25 cellular contexts compared by ENCODE assay signal in the genomic region with DNA sequence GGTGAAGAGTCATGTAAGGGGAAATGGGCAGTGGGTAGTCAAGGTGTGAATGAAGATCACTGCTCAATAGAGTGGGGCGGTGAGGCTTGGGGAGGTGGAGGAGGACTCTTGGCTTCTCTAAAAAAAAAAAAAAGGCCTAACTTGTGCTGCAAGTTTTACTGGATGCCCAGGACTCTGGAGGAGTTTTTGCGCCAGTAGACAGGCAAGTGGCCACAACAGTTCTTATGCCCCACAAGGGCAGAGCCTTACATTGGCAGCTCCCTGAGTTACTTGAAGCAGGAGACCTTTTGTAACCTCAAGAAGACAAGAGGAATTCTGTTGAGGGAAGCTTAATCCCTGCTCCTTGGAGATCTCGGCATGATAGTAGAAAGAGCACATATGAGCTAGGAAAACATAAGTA. TPM values are rescaled to one million over a fixed set of nuclear protein-coding genes. Genes with fewer than 3 reads are reported as not detected.
DNase-seq lines count a peak whose midpoint lies in the region; ATAC-seq, FAIRE-seq and TF ChIP-seq lines count a peak whose summit lies in the region.
"Had no signal": no experiment of that assay in that cellular context is flagged by ENCODE, and none has a peak within 500 bp of the region (broad histone marks: within the 10 kb centered on the region; RNA-seq: fewer than 3 reads in every experiment).

No MANE protein-coding gene starts in this region.

- TF ChIP-seq EP300 in stomach (IDR thresholded peaks at IDR 0.05) (no peak), HepG2 (IDR thresholded peaks at IDR 0.05; ENCODE audit: low read depth in 2 of 2, low read length in 2 of 2) (no peak), HepG2 (CRISPR knock-in tag; IDR thresholded peaks at IDR 0.05; ENCODE audit: borderline replicate concordance) (no peak)

- ATAC-seq in left lung (peak; percentile 51), HepG2 (no peak)
- no peak for ATAC-seq in effector memory CD8-positive, alpha-beta T cell (replicated peaks)
- ATAC-seq: A549, GM12878, GM23338, HCT116 had no signal

- no peaks in the 10 kb centered on the region for H3K79me2 ChIP-seq in HepG2 (ENCODE audit: insufficient read depth, low read length)

- TF ChIP-seq RAD21 in HepG2 (CRISPR knock-in tag; IDR thresholded peaks at IDR 0.05), result no peak

- H3K27ac ChIP-seq in left lung, result no peak overlapping the region
- H3K27ac ChIP-seq in stomach, result peak overlapping the region; percentile 47 to 77 (median 67)
- H3K27ac ChIP-seq in HepG2 (ENCODE audit: extremely low read length, insufficient read depth, low read length), result no peak overlapping the region
- H3K27ac ChIP-seq: A549; BLaER1 treated with 17β-estradiol and CSF1 and Interleukin-3, amounts not matched to agents 10 nM and 100 nM had no signal

- H4K20me1 ChIP-seq in HepG2 (ENCODE audit: insufficient read depth, low read length), result no peaks in the 10 kb centered on the region
- H4K20me1 ChIP-seq: BLaER1 treated with 17β-estradiol and CSF1 and Interleukin-3, amounts not matched to agents 10 nM and 100 nM had no signal

- H3K9ac ChIP-seq in HepG2 (ENCODE audit: insufficient read depth, low read depth, low read length), result no peak overlapping the region
- H3K9ac ChIP-seq: BLaER1 treated with 17β-estradiol and CSF1 and Interleukin-3, amounts not matched to agents 10 nM and 100 nM had no signal

- H3K4me1 ChIP-seq in left lung (peaks cover 27 to 36% of the 10 kb centered on the region in 2 donors), stomach (peaks cover 12 to 57% (median 32%) of the 10 kb centered on the region in 4 donors), HepG2 (ENCODE audit: insufficient read depth, low read length) (peaks cover 75% of the 10 kb centered on the region)

- H3K4me2 ChIP-seq in HepG2 (ENCODE audit: low read depth, low read length), result no peak overlapping the region
- H3K4me2 ChIP-seq: A549; BLaER1 treated with 17β-estradiol and CSF1 and Interleukin-3, amounts not matched to agents 10 nM and 100 nM; GM23338 had no signal

- H3K36me3 Mint-ChIP-seq in effector memory CD8-positive, alpha-beta T cell (ENCODE audit: insufficient read depth), result peaks cover 2% of the 10 kb centered on the region
- H3K36me3 Mint-ChIP-seq: CD8-positive, alpha-beta memory T cell had no signal

- in situ Hi-C loops in HepG2 (cut with HindIII; ENCODE audit: extremely low pct_ligation_motif_present, low pct_unique_long_range_greater_than_20kb), result no loop called here

- H3K36me3 ChIP-seq in left lung (no peaks in the 10 kb centered on the region), stomach (no peaks in the 10 kb centered on the region), HepG2 (replicated peaks in 1 of 2; ENCODE audit: control insufficient read depth in 1 of 2, insufficient read depth in 2 of 2, low read length in 2 of 2) (no peaks in the 10 kb centered on the region)
- H3K36me3 ChIP-seq: BE2C; BLaER1 treated with 17β-estradiol and CSF1 and Interleukin-3, amounts not matched to agents 10 nM and 100 nM had no signal

- POLR2A ChIA-PET in HepG2 (lab: Yijun Ruan, JAX), result interaction anchor here (1.2 kb wide), 1 partner anchor 8 kb away, joined by 3 read pairs; no protein-coding TSS in a partner anchor

- H3K9me3 Mint-ChIP-seq in effector memory CD8-positive, alpha-beta T cell, result no peaks in the 10 kb centered on the region
- H3K9me3 Mint-ChIP-seq: CD4-positive, alpha-beta T cell; CD8-positive, alpha-beta memory T cell; GM23338; H9 had no signal

- H3K27me3 ChIP-seq in left lung, result no peaks in the 10 kb centered on the region
- H3K27me3 ChIP-seq in stomach, result no peaks in the 10 kb centered on the region
- no peaks in the 10 kb centered on the region; a peak in 1 of 5 replicates for H3K27me3 ChIP-seq in HepG2 (ENCODE audit: control insufficient read depth in 1 of 2, insufficient read depth in 2 of 2, low read length in 2 of 2)
- H3K27me3 ChIP-seq: BE2C; BLaER1 treated with 17β-estradiol and CSF1 and Interleukin-3, amounts not matched to agents 10 nM and 100 nM had no signal

- intact Hi-C loops in left lung (cut with DNase I) (no loop called here), stomach (cut with DNase I; ENCODE audit: low total_unique reads) (no loop called here), HepG2 (cut with micrococcal nuclease; ENCODE audit: unreplicated experiment) (no loop called here)

- H3K4me3 Mint-ChIP-seq in effector memory CD8-positive, alpha-beta T cell, result no peak overlapping the region
- H3K4me3 Mint-ChIP-seq: CD14-positive monocyte; CD4-positive, alpha-beta T cell; CD8-positive, alpha-beta memory T cell; GM23338; H9 had no signal

- WGBS in stomach, 5 donors, result 83 to 96% (median 87%) methylated on average over 3 of the region's 3 CpGs
- WGBS in HepG2 (ENCODE audit: low lambda C conversion rate), result 72% methylated on average over 3 of the region's 3 CpGs

- CTCF ChIA-PET in HepG2 (lab: Yijun Ruan, JAX; ENCODE audit: low intra/inter-chr PET ratio, low total read pairs), result no interaction called here

- FAIRE-seq in HepG2 (lab: Jason Lieb, UNC), result no peak
- FAIRE-seq: A549, D721Med, GM12878, GM19239 had no signal

- DNase-seq in amniotic epithelial cell (ENCODE audit: low read depth), result peak; percentile 41
- peak in 1 of 2 donors; percentile 58 for DNase-seq in left lung
- DNase-seq in stomach, result no peak
- DNase-seq in NCI-H146 (lab: John Stamatoyannopoulos, UW), result no peak
- DNase-seq in effector memory CD8-positive, alpha-beta T cell, result no peak
- no peak for DNase-seq in HepG2 (ENCODE audit: low spot score)
- no peak for DNase-seq in NK-92 (lab: John Stamatoyannopoulos, UW; ENCODE audit: unreplicated experiment)
- DNase-seq: 8988T; ACHN; AML-193; CD4-positive, alpha-beta T cell; CD8-positive, alpha-beta memory T cell; DMS 273 treated with DMSO at 0.1 percent for 48 hours; DMS79; GDM1; H9 had no signal

- no peak for TF ChIP-seq CTCF in left lung (IDR thresholded peaks at IDR 0.05)
- no peak for TF ChIP-seq CTCF in stomach (IDR thresholded peaks at IDR 0.05)
- no peak for TF ChIP-seq CTCF in HepG2 (CRISPR knock-in tag; IDR thresholded peaks at IDR 0.05)

- no TSS peak for BruUV-seq in HepG2 (replicated peaks; lab: Mats Ljungman, UMichigan)

- H2AFZ ChIP-seq in HepG2 (ENCODE audit: low read length), result no peak overlapping the region
- H2AFZ ChIP-seq: GM23338 had no signal

- no peaks in the 10 kb centered on the region for H3K9me3 ChIP-seq in left lung
- H3K9me3 ChIP-seq in stomach, result no peaks in the 10 kb centered on the region
- no peaks in the 10 kb centered on the region for H3K9me3 ChIP-seq in HepG2 (ENCODE audit: low read length)
- H3K9me3 ChIP-seq: A549, BE2C had no signal

- H3K4me3 ChIP-seq in left lung (no peak overlapping the region), stomach (no peak overlapping the region), HepG2 (replicated peaks in 1 of 3; ENCODE audit: insufficient read depth in 1 of 3, low read depth in 2 of 3, low read length in 3 of 3) (no peak overlapping the region)
- H3K4me3 ChIP-seq: A549; BLaER1 treated with 17β-estradiol and CSF1 and Interleukin-3, amounts not matched to agents 10 nM and 100 nM; GM12878; GM23338 had no signal

- peaks cover 37 to 41% of the 10 kb centered on the region in 2 donors for H3K4me1 Mint-ChIP-seq in effector memory CD8-positive, alpha-beta T cell (ENCODE audit: low read depth in 2 of 2)

- no peak for TF ChIP-seq POLR2A in stomach (IDR thresholded peaks at IDR 0.05)
- TF ChIP-seq POLR2A in HepG2 (IDR thresholded peaks at IDR 0.05; ENCODE audit: insufficient read depth in 1 of 2, low read depth in 2 of 2, low read length in 2 of 2), result no peak

- H3K27me3 Mint-ChIP-seq in effector memory CD8-positive, alpha-beta T cell, result no peaks in the 10 kb centered on the region
- H3K27me3 Mint-ChIP-seq: CD4-positive, alpha-beta T cell had no signal

- peak overlapping the region in 1 of 2 donors; percentile 20 for H3K27ac Mint-ChIP-seq in effector memory CD8-positive, alpha-beta T cell
- H3K27ac Mint-ChIP-seq: CD14-positive monocyte; CD4-positive, alpha-beta T cell; GM23338; H9 had no signal

TF ChIP-seq in HepG2, 621 proteins besides CTCF, POLR2A, EP300 and RAD21 (continues in another document):
- TF ChIP-seq POLR2AphosphoS2 (IDR thresholded peaks at IDR 0.05; ENCODE audit: low read depth, low read length) (no peak), ZSCAN20 (CRISPR knock-in tag; IDR thresholded peaks at IDR 0.05; ENCODE audit: borderline replicate concordance) (no peak), NFYB (CRISPR knock-in tag; IDR thresholded peaks at IDR 0.05) (no peak)

RNA-seq across cellular contexts. Expression of a gene that starts 54.9 kb away (rescaled TPM):
- 10 to 100 TPM; 61.1 to 71.9 TPM for total RNA-seq in left lung
- 10 to 100 TPM; 38.4 to 69.6 (median 57.2) TPM for total RNA-seq in stomach
- polyA plus RNA-seq in stomach, result 10 to 100 TPM; 40.4 to 72.6 (median 40.5) TPM
- 22.0 and 26.5 TPM in 2 replicates for total RNA-seq in HepG2 (2016; rRNA removed; fragmentation: Illumina TruSeq; extraction: Trizol)
- 6.9 and 7.3 TPM in 2 replicates for total RNA-seq in HepG2 (2016; cell fraction: cytosol; rRNA removed; fragmentation: Illumina TruSeq; extraction: Trizol; ENCODE audit: low read depth)
- total RNA-seq in HepG2 (2016; cell fraction: insoluble cytoplasmic fraction; rRNA removed; fragmentation: Illumina TruSeq; extraction: Trizol), result 21.8 and 25.0 TPM in 2 replicates
- total RNA-seq in HepG2 (2016; cell fraction: membrane; rRNA removed; fragmentation: Illumina TruSeq; extraction: Trizol), result 22.7 and 24.3 TPM in 2 replicates
- total RNA-seq in HepG2 (2016; cell fraction: nucleus; rRNA removed; fragmentation: Illumina TruSeq; extraction: Trizol), result 15.8 and 16.6 TPM in 2 replicates
- 27.5 and 31.4 TPM in 2 replicates for polyA plus RNA-seq in HepG2 (2011; rRNA removed)
- 14.2 and 20.6 TPM in 2 replicates for polyA plus RNA-seq in HepG2 (2011; cell fraction: cytosol; rRNA removed)
- polyA plus RNA-seq in HepG2 (2011; cell fraction: nucleus; rRNA removed), result 13.4 and 15.4 TPM in 2 replicates
- 20.6 and 22.6 TPM in 2 replicates for polyA plus RNA-seq in HepG2 (2012)
- 5.8 and 6.4 TPM in 2 replicates for polyA plus RNA-seq in HepG2 (2016; cell fraction: cytosol; fragmentation: Illumina TruSeq; extraction: Trizol; ENCODE audit: low read depth)
- polyA plus RNA-seq in HepG2 (2016; cell fraction: insoluble cytoplasmic fraction; fragmentation: Illumina TruSeq; extraction: Trizol; ENCODE audit: low read depth), result 27.2 and 28.9 TPM in 2 replicates
- polyA plus RNA-seq in HepG2 (2016; cell fraction: membrane; fragmentation: Illumina TruSeq; extraction: Trizol; ENCODE audit: low read depth), result 18.6 and 19.6 TPM in 2 replicates
- polyA plus RNA-seq in HepG2 (2016; cell fraction: nucleus; fragmentation: Illumina TruSeq; extraction: Trizol; ENCODE audit: insufficient read depth, low read depth), result 19.9 and 22.9 TPM in 2 replicates
- 10.8 and 12.7 TPM in 2 replicates for polyA minus RNA-seq in HepG2 (2011; rRNA and poly(A)+ RNA removed; ENCODE audit: low replicate concordance)
- polyA minus RNA-seq in HepG2 (2011; cell fraction: cytosol; rRNA and poly(A)+ RNA removed), result 16.4 and 21.3 TPM in 2 replicates
- 21.4 and 23.7 TPM in 2 replicates for polyA minus RNA-seq in HepG2 (2011; cell fraction: nucleus; rRNA and poly(A)+ RNA removed)

Comparison
In these comparisons a context has a peak if more than half of its experiments do, and no peak if none do; other contexts are left out.
1. H3K27ac ChIP-seq: peak in stomach (5 of 5); none in left lung (0 of 2) and HepG2 (single experiment).